In genomic region chr9:128259156-128259555, GRCh38 we compare ENCODE assay signal across 26 cellular contexts. TPM values are rescaled to one million over a fixed set of nuclear protein-coding genes. Genes with fewer than 3 reads are reported as not detected.
DNase-seq lines count a peak whose midpoint lies in the region; ATAC-seq and TF ChIP-seq lines count a peak whose summit lies in the region.
"Had no signal": no experiment of that assay in that cellular context is flagged by ENCODE, and none has a peak within 500 bp of the region (broad histone marks: within the 10 kb centered on the region; RNA-seq: fewer than 3 reads in every experiment).

No MANE protein-coding gene starts in this region.

- CTCF ChIA-PET in activated CD8-positive, alpha-beta T cell treated with anti-CD3 and anti-CD28 coated beads, Interleukin-2, amount 10 ng/mL, durations not matched to agents 7 days and 5 days (lab: Charles Lee): no interaction called here

- no peak overlapping the region for H3K4me3 Mint-ChIP-seq in chondrocyte (ENCODE audit: unreplicated experiment)
- H3K4me3 Mint-ChIP-seq in activated CD8-positive, alpha-beta T cell treated with anti-CD3 and anti-CD28 coated beads, Interleukin-2, amount 10 ng/mL, durations not matched to agents 7 days and 5 days: no peak overlapping the region
- H3K4me3 Mint-ChIP-seq: activated CD4-positive, alpha-beta T cell treated with anti-CD3 and anti-CD28 coated beads, Interleukin-2, amount 10 ng/mL, durations not matched to agents 7 days and 5 days; activated CD8-positive, alpha-beta memory T cell treated with anti-CD3 and anti-CD28 coated beads, Interleukin-2, amount 10 ng/mL, durations not matched to agents 7 days and 5 days; activated naive CD8-positive, alpha-beta T cell treated with anti-CD3 and anti-CD28 coated beads, Interleukin-2, amount 50 U/mL, for 24 hours; CD14-positive monocyte; nephron; T-helper 2 cell treated with Interferon-gamma antibody and Interleukin-4, amounts not matched to agents 5 μg/mL and 100 μg/mL, for 36 hours had no signal

- DNase-seq in GM10266 (ENCODE audit: extremely low spot score): no peak
- DNase-seq in NB4 (ENCODE audit: low read depth): no peak
- no peak for DNase-seq in chondrocyte (ENCODE audit: low spot score)
- DNase-seq in neuronal stem cell (ENCODE audit: low spot score): no peak
- no peak for DNase-seq in kidney tubule cell (ENCODE audit: low spot score)
- no peak for DNase-seq in activated CD8-positive, alpha-beta T cell treated with anti-CD3 and anti-CD28 coated beads, Interleukin-2, amount 10 ng/mL, durations not matched to agents 7 days and 5 days
- DNase-seq in testis: no peak
- DNase-seq: activated CD4-positive, alpha-beta T cell treated with anti-CD3 and anti-CD28 coated beads, Interleukin-2, amount 10 ng/mL, durations not matched to agents 7 days and 5 days; activated CD8-positive, alpha-beta memory T cell treated with anti-CD3 and anti-CD28 coated beads, Interleukin-2, amount 10 ng/mL, durations not matched to agents 7 days and 5 days; activated naive CD8-positive, alpha-beta T cell treated with anti-CD3 and anti-CD28 coated beads, Interleukin-2, amount 50 U/mL, for 24 hours; activated T-cell treated with anti-CD3 and anti-CD28 coated beads, Interleukin-2, amount 50 U/mL, for 48 hours; cerebellar nuclear complex; EL; head of caudate nucleus; lower lobe of right lung; NCI-H1436 treated with DMSO at 0.1 percent for 48 hours; NCI-H2107; NCI-H510A treated with DMSO at 0.1 percent for 48 hours; SHP77; spleen; upper lobe of right lung had no signal

- no peak overlapping the region for H3K4me2 ChIP-seq in neuronal stem cell (ENCODE audit: insufficient read depth, low read length, poor library complexity, severe bottlenecking)
- H3K4me2 ChIP-seq: KMS-11 had no signal

- H3K23ac ChIP-seq in neuronal stem cell (ENCODE audit: low read depth, low read length, poor library complexity): peak overlapping the region; percentile 27

- H3K36me3 ChIP-seq in neuronal stem cell (replicated peaks in 1 of 2; ENCODE audit: control insufficient read depth in 2 of 2, insufficient read depth in 2 of 2, low read length in 2 of 2) (peaks cover 45 to 70% of the 10 kb centered on the region in 2 donors), testis (ENCODE audit: low read depth, missing control alignments) (peaks cover 5% of the 10 kb centered on the region)

- TF ChIP-seq POLR2A in NB4 (IDR thresholded peaks at IDR 0.05; ENCODE audit: extremely low read depth, insufficient read length): no peak
- TF ChIP-seq POLR2A in testis (IDR thresholded peaks at IDR 0.05): no peak

- H3K27me3 ChIP-seq in neuronal stem cell (ENCODE audit: control insufficient read depth in 3 of 3, insufficient read depth in 3 of 3, low read depth in 1 of 3, low read length in 3 of 3) (no peaks in the 10 kb centered on the region), testis (no peaks in the 10 kb centered on the region)
- H3K27me3 ChIP-seq: pancreas, upper lobe of right lung had no signal

- peaks cover 35% of the 10 kb centered on the region for H3K36me3 Mint-ChIP-seq in chondrocyte (ENCODE audit: low read depth)
- H3K36me3 Mint-ChIP-seq in activated CD8-positive, alpha-beta T cell treated with anti-CD3 and anti-CD28 coated beads, Interleukin-2, amount 10 ng/mL, durations not matched to agents 7 days and 5 days (ENCODE audit: low read depth): peaks cover 30% of the 10 kb centered on the region

- H4K8ac ChIP-seq in neuronal stem cell (ENCODE audit: low read depth, low read length): no peak overlapping the region

- no peak overlapping the region for H2AK5ac ChIP-seq in neuronal stem cell (ENCODE audit: low read depth, low read length)

- no peak overlapping the region for H3K18ac ChIP-seq in neuronal stem cell (ENCODE audit: low read length)

- peak overlapping the region; percentile 58 for H3K14ac ChIP-seq in neuronal stem cell (ENCODE audit: low read length)

- peaks cover 0 to 1% of the 10 kb centered on the region in 2 donors for H3K4me1 ChIP-seq in neuronal stem cell (ENCODE audit: control insufficient read depth in 2 of 2, insufficient read depth in 1 of 2, low read depth in 1 of 2, low read length in 2 of 2)
- H3K4me1 ChIP-seq in testis: no peaks in the 10 kb centered on the region
- H3K4me1 ChIP-seq: lower lobe of right lung, pancreas, spleen, upper lobe of right lung had no signal

- no peaks in the 10 kb centered on the region for H3K9me3 Mint-ChIP-seq in chondrocyte (ENCODE audit: low read depth)
- H3K9me3 Mint-ChIP-seq in activated CD8-positive, alpha-beta T cell treated with anti-CD3 and anti-CD28 coated beads, Interleukin-2, amount 10 ng/mL, durations not matched to agents 7 days and 5 days (ENCODE audit: insufficient read depth): no peaks in the 10 kb centered on the region
- H3K9me3 Mint-ChIP-seq: activated CD4-positive, alpha-beta T cell treated with anti-CD3 and anti-CD28 coated beads, Interleukin-2, amount 10 ng/mL, durations not matched to agents 7 days and 5 days; activated naive CD8-positive, alpha-beta T cell treated with anti-CD3 and anti-CD28 coated beads, Interleukin-2, amount 50 U/mL, for 24 hours; CD14-positive monocyte; nephron; T-helper 2 cell treated with Interferon-gamma antibody and Interleukin-4, amounts not matched to agents 5 μg/mL and 100 μg/mL, for 36 hours had no signal

- no peak overlapping the region for H3K9ac ChIP-seq in neuronal stem cell (ENCODE audit: low read depth, low read length, poor library complexity)
- H3K9ac ChIP-seq: KMS-11 had no signal

- peak; percentile 12 for TF ChIP-seq CTCF in GM10266 (IDR thresholded peaks at IDR 0.05; ENCODE audit: control insufficient read depth, insufficient read depth, low read depth, missing control alignments)
- peak; percentile 12 for TF ChIP-seq CTCF in NB4 (IDR thresholded peaks at IDR 0.05; ENCODE audit: low read depth, low read length)
- TF ChIP-seq CTCF in chondrocyte (IDR thresholded peaks at IDR 0.05): peak; percentile 18
- TF ChIP-seq CTCF in testis (IDR thresholded peaks at IDR 0.05): no peak

- peaks cover 2% of the 10 kb centered on the region for H3K79me1 ChIP-seq in neuronal stem cell (ENCODE audit: low read depth, low read length)

- H2BK5ac ChIP-seq in neuronal stem cell (ENCODE audit: low read length): no peak overlapping the region

- H3K4ac ChIP-seq in neuronal stem cell (ENCODE audit: low read length): no peak overlapping the region

- H3K27ac Mint-ChIP-seq in chondrocyte (ENCODE audit: unreplicated experiment): no peak overlapping the region
- no peak overlapping the region for H3K27ac Mint-ChIP-seq in activated CD8-positive, alpha-beta T cell treated with anti-CD3 and anti-CD28 coated beads, Interleukin-2, amount 10 ng/mL, durations not matched to agents 7 days and 5 days
- H3K27ac Mint-ChIP-seq: activated CD4-positive, alpha-beta T cell treated with anti-CD3 and anti-CD28 coated beads, Interleukin-2, amount 10 ng/mL, durations not matched to agents 7 days and 5 days; activated CD8-positive, alpha-beta memory T cell treated with anti-CD3 and anti-CD28 coated beads, Interleukin-2, amount 10 ng/mL, durations not matched to agents 7 days and 5 days; activated naive CD8-positive, alpha-beta T cell treated with anti-CD3 and anti-CD28 coated beads, Interleukin-2, amount 50 U/mL, for 24 hours; nephron; T-helper 2 cell treated with Interferon-gamma antibody and Interleukin-4, amounts not matched to agents 5 μg/mL and 100 μg/mL, for 36 hours had no signal

- H3K27ac ChIP-seq in neuronal stem cell (replicated peaks; ENCODE audit: low read length): no peak overlapping the region
- no peak overlapping the region for H3K27ac ChIP-seq in testis
- H3K27ac ChIP-seq: KMS-11, lower lobe of right lung, pancreas, spleen, upper lobe of right lung had no signal

- POLR2A ChIA-PET in activated CD8-positive, alpha-beta T cell treated with anti-CD3 and anti-CD28 coated beads, Interleukin-2, amount 10 ng/mL, durations not matched to agents 7 days and 5 days (lab: Charles Lee): no interaction called here

- H3K4me3 ChIP-seq in NB4 (ENCODE audit: low read depth, low read length) (no peak overlapping the region), neuronal stem cell (ENCODE audit: low read length in 2 of 2) (no peak overlapping the region), testis (no peak overlapping the region)
- H3K4me3 ChIP-seq: lower lobe of right lung, pancreas, spleen, upper lobe of right lung had no signal

- no peaks in the 10 kb centered on the region for H3K27me3 Mint-ChIP-seq in chondrocyte (ENCODE audit: low read depth)
- no peaks in the 10 kb centered on the region for H3K27me3 Mint-ChIP-seq in activated CD8-positive, alpha-beta T cell treated with anti-CD3 and anti-CD28 coated beads, Interleukin-2, amount 10 ng/mL, durations not matched to agents 7 days and 5 days (ENCODE audit: low read depth)
- H3K27me3 Mint-ChIP-seq: activated CD4-positive, alpha-beta T cell treated with anti-CD3 and anti-CD28 coated beads, Interleukin-2, amount 10 ng/mL, durations not matched to agents 7 days and 5 days; activated CD8-positive, alpha-beta memory T cell treated with anti-CD3 and anti-CD28 coated beads, Interleukin-2, amount 10 ng/mL, durations not matched to agents 7 days and 5 days; activated naive CD8-positive, alpha-beta T cell treated with anti-CD3 and anti-CD28 coated beads, Interleukin-2, amount 50 U/mL, for 24 hours had no signal

- no peak overlapping the region for H2BK120ac ChIP-seq in neuronal stem cell (ENCODE audit: low read depth, low read length)

- H3K4me1 Mint-ChIP-seq in chondrocyte (ENCODE audit: low read depth): peaks cover 3% of the 10 kb centered on the region
- no peaks in the 10 kb centered on the region for H3K4me1 Mint-ChIP-seq in activated CD8-positive, alpha-beta T cell treated with anti-CD3 and anti-CD28 coated beads, Interleukin-2, amount 10 ng/mL, durations not matched to agents 7 days and 5 days (ENCODE audit: low read depth)
- H3K4me1 Mint-ChIP-seq: activated CD4-positive, alpha-beta T cell treated with anti-CD3 and anti-CD28 coated beads, Interleukin-2, amount 10 ng/mL, durations not matched to agents 7 days and 5 days; activated CD8-positive, alpha-beta memory T cell treated with anti-CD3 and anti-CD28 coated beads, Interleukin-2, amount 10 ng/mL, durations not matched to agents 7 days and 5 days; activated naive CD8-positive, alpha-beta T cell treated with anti-CD3 and anti-CD28 coated beads, Interleukin-2, amount 50 U/mL, for 24 hours; CD14-positive monocyte had no signal

- H2BK12ac ChIP-seq in neuronal stem cell (ENCODE audit: low read length): no peak overlapping the region

- no peak overlapping the region for H4K91ac ChIP-seq in neuronal stem cell (ENCODE audit: low read depth, low read length, poor library complexity)

- no CpG with 5 or more reads among the region's 9 CpGs for WGBS in neuronal stem cell (ENCODE audit: extremely low coverage in 2 of 2, insufficient read length in 2 of 2, insufficient replicate concordance in 1 of 2), 2 donors
- WGBS in testis, 2 donors: 85 to 92% methylated on average over 7 to 9 of the region's 9 CpGs

- H2BK15ac ChIP-seq in neuronal stem cell (ENCODE audit: low read length): no peak overlapping the region

- intact Hi-C loops in testis (cut with DNase I; ENCODE audit: low total_unique reads): no loop called here

- ATAC-seq in activated CD8-positive, alpha-beta T cell treated with anti-CD3 and anti-CD28 coated beads, Interleukin-2, amount 10 ng/mL, durations not matched to agents 7 days and 5 days: no peak
- ATAC-seq: activated CD8-positive, alpha-beta memory T cell treated with anti-CD3 and anti-CD28 coated beads, Interleukin-2, amount 10 ng/mL, durations not matched to agents 7 days and 5 days; activated naive CD8-positive, alpha-beta T cell treated with anti-CD3 and anti-CD28 coated beads, Interleukin-2, amount 50 U/mL, for 24 hours; lower lobe of right lung; pancreas; upper lobe of right lung had no signal

- no peaks in the 10 kb centered on the region for H3K9me3 ChIP-seq in neuronal stem cell (replicated peaks in 1 of 2; ENCODE audit: control insufficient read depth in 2 of 2, insufficient read depth in 1 of 2, low read depth in 1 of 2, low read length in 2 of 2)
- H3K9me3 ChIP-seq in testis: no peaks in the 10 kb centered on the region
- H3K9me3 ChIP-seq: lower lobe of right lung, pancreas, spleen, upper lobe of right lung had no signal

- no peak overlapping the region for H2AFZ ChIP-seq in neuronal stem cell (ENCODE audit: low read length)

RNA-seq across cellular contexts. Expression of gene GOLGA2, which starts 16.7 kb away (rescaled TPM):
- 201 to 243 TPM (median 210 TPM) in 3 replicates for total RNA-seq in chondrocyte
- 29.3 TPM for polyA plus RNA-seq in neuronal stem cell (2013, experiment 1 of 2)
- 30.6 TPM for polyA plus RNA-seq in neuronal stem cell (2013, experiment 2 of 2)
- 10 to 100 TPM; 57.9 to 58.8 TPM for total RNA-seq in activated CD8-positive, alpha-beta T cell treated with anti-CD3 and anti-CD28 coated beads, Interleukin-2, amount 10 ng/mL, durations not matched to agents 7 days and 5 days
- 100 to 1,000 TPM; 103 to 133 TPM for total RNA-seq in testis
- polyA plus RNA-seq in testis (ENCODE audit: insufficient read depth, low read depth, low replicate concordance): 79.8 TPM

RNA-seq across cellular contexts. Expression of gene SWI5, which starts 16.9 kb away (rescaled TPM):
- 29.4 to 33.7 TPM (median 31.7 TPM) in 3 replicates for total RNA-seq in chondrocyte
- polyA plus RNA-seq in neuronal stem cell (2013, experiment 1 of 2): 21.5 TPM
- 21.5 TPM for polyA plus RNA-seq in neuronal stem cell (2013, experiment 2 of 2)
- total RNA-seq in activated CD8-positive, alpha-beta T cell treated with anti-CD3 and anti-CD28 coated beads, Interleukin-2, amount 10 ng/mL, durations not matched to agents 7 days and 5 days: 10 to 100 TPM; 12.2 to 13.7 TPM
- total RNA-seq in testis: 100 to 1,000 TPM in 1 of 2 donors, 10 to 100 TPM in 1; 69.3 to 131 TPM
- 164 TPM for polyA plus RNA-seq in testis (ENCODE audit: insufficient read depth, low read depth, low replicate concordance)

RNA-seq across cellular contexts. Expression of gene DNM1, which starts 56.0 kb away (rescaled TPM):
- 87.0 to 127 TPM (median 91.9 TPM) in 3 replicates for total RNA-seq in chondrocyte
- polyA plus RNA-seq in neuronal stem cell (2013, experiment 1 of 2): 46.5 TPM
- 48.3 TPM for polyA plus RNA-seq in neuronal stem cell (2013, experiment 2 of 2)
- total RNA-seq in activated CD8-positive, alpha-beta T cell treated with anti-CD3 and anti-CD28 coated beads, Interleukin-2, amount 10 ng/mL, durations not matched to agents 7 days and 5 days: under 1 TPM; 0.21 to 0.29 TPM
- total RNA-seq in testis: 1 to 10 TPM; 8.0 to 9.8 TPM
- 10.7 TPM for polyA plus RNA-seq in testis (ENCODE audit: insufficient read depth, low read depth, low replicate concordance)

Comparison
In these comparisons a context has a peak if more than half of its experiments do, and no peak if none do; other contexts are left out.
1. CTCF ChIP-seq: peak in GM10266 (single experiment), NB4 (single experiment) and chondrocyte (single experiment); none in testis (0 of 3).
2. RNA of gene DNM1, which starts 56.0 kb away (total RNA-seq): 87.0 to 127 TPM in chondrocyte and 8.0 to 9.8 TPM in testis; 0.21 to 0.29 TPM in activated CD8-positive, alpha-beta T cell treated with anti-CD3 and anti-CD28 coated beads, Interleukin-2, amount 10 ng/mL, durations not matched to agents 7 days and 5 days; every median in the first group is over 4 times any median in the second.